In genomic region chr19:49746206-49746958, GRCh38 we compare ENCODE assay signal across 11 cellular contexts. TPM values are rescaled to one million over a fixed set of nuclear protein-coding genes. Genes with fewer than 3 reads are reported as not detected.
DNase-seq lines count a peak whose midpoint lies in the region; ATAC-seq and TF ChIP-seq lines count a peak whose summit lies in the region.
"Had no signal": no experiment of that assay in that cellular context is flagged by ENCODE, and none has a peak within 500 bp of the region (broad histone marks: within the 10 kb centered on the region; RNA-seq: fewer than 3 reads in every experiment).

No MANE protein-coding gene starts in this region.

- H3K9me2 ChIP-seq in SK-N-SH: no peaks in the 10 kb centered on the region

- CTCF ChIA-PET in SK-N-SH (lab: Yijun Ruan, JAX): interaction anchor here (0.9 kb wide), 1 partner anchor 29 kb away, joined by 6 read pairs; no protein-coding TSS in a partner anchor

- DNase-seq in SK-N-SH (peak; percentile 81), activated T-cell treated with anti-CD3 and anti-CD28 coated beads for 1 hour (ENCODE audit: low read depth) (peak; percentile 19), Right ventricle myocardium superior (peak; percentile 65), HPDE6-E6E7 (ENCODE audit: extremely low spot score) (no peak), GM10266 (ENCODE audit: extremely low spot score) (no peak)
- peak; percentile 43 to 70 for DNase-seq in stimulated activated CD4-positive, alpha-beta T cell treated with anti-CD3 and anti-CD28 coated beads, Interleukin-2, amount 100 ng/mL, for 24 hours

- POLR2A ChIA-PET in SK-N-SH (lab: Yijun Ruan, JAX): no interaction called here

- H3K9ac ChIP-seq in SK-N-SH: no peak overlapping the region
- H3K9ac ChIP-seq: BLaER1 treated with 17β-estradiol and CSF1 and Interleukin-3, amounts not matched to agents 10 nM and 100 nM had no signal

- H3K4me2 ChIP-seq in SK-N-SH: no peak overlapping the region
- H3K4me2 ChIP-seq: BLaER1 treated with 17β-estradiol and CSF1 and Interleukin-3, amounts not matched to agents 10 nM and 100 nM had no signal

- H3K36me3 ChIP-seq in SK-N-SH (replicated peaks in 1 of 2; ENCODE audit: control insufficient read depth in 1 of 2, insufficient read depth in 2 of 2, low read length in 1 of 2): no peaks in the 10 kb centered on the region
- H3K36me3 ChIP-seq: BLaER1 treated with 17β-estradiol and CSF1 and Interleukin-3, amounts not matched to agents 10 nM and 100 nM had no signal

- TF ChIP-seq RAD21 in SK-N-SH (IDR thresholded peaks at IDR 0.05; ENCODE audit: low read length): no peak

- H2AFZ ChIP-seq in SK-N-SH (ENCODE audit: low read depth): no peak overlapping the region

- no peaks in the 10 kb centered on the region for H3K27me3 ChIP-seq in SK-N-SH (ENCODE audit: insufficient read depth)
- H3K27me3 ChIP-seq: BLaER1 treated with 17β-estradiol and CSF1 and Interleukin-3, amounts not matched to agents 10 nM and 100 nM had no signal

- no peak for TF ChIP-seq EP300 in SK-N-SH (IDR thresholded peaks at IDR 0.05; ENCODE audit: borderline replicate concordance in 1 of 2, low read depth in 1 of 2, low read length in 1 of 2)

- ATAC-seq in SK-N-SH treated with all-trans-retinoic acid at 6 μM for 48 hours: no peak; the same call in 2 of the 3 replicates
- ATAC-seq in Right ventricle myocardium superior (ENCODE audit: poor library complexity): peak; percentile 36
- ATAC-seq in HG03565 (IDR thresholded peaks at IDR 0.05; ENCODE audit: unreplicated experiment): no peak
- ATAC-seq: left colon had no signal

- no peaks in the 10 kb centered on the region for H3K9me3 ChIP-seq in SK-N-SH

- no peak overlapping the region for H3K4me3 ChIP-seq in SK-N-SH (ENCODE audit: low read depth in 2 of 2, low read length in 1 of 2)
- H3K4me3 ChIP-seq: BLaER1 treated with 17β-estradiol and CSF1 and Interleukin-3, amounts not matched to agents 10 nM and 100 nM; SK-N-MC had no signal

- no peaks in the 10 kb centered on the region for H4K20me1 ChIP-seq in SK-N-SH (ENCODE audit: insufficient read depth)
- H4K20me1 ChIP-seq: BLaER1 treated with 17β-estradiol and CSF1 and Interleukin-3, amounts not matched to agents 10 nM and 100 nM had no signal

- H3F3A ChIP-seq in SK-N-SH (replicated peaks; ENCODE audit: insufficient read depth): peaks cover 4% of the 10 kb centered on the region

- 71% methylated on average over 47 of the region's 52 CpGs for WGBS in SK-N-SH (ENCODE audit: low lambda C conversion rate)

- no peaks in the 10 kb centered on the region for H3K4me1 ChIP-seq in SK-N-SH (ENCODE audit: control insufficient read depth in 1 of 2, insufficient read depth in 2 of 2, low read depth in 1 of 2, low read length in 1 of 2)

- TF ChIP-seq CTCF in SK-N-SH (IDR thresholded peaks at IDR 0.05) (no peak), GM10266 (IDR thresholded peaks at IDR 0.05; ENCODE audit: control insufficient read depth, insufficient read depth, low read depth, missing control alignments) (no peak)

- no peak overlapping the region for H3K27ac ChIP-seq in SK-N-SH (ENCODE audit: low read depth in 2 of 2, low read length in 1 of 2)
- H3K27ac ChIP-seq: BLaER1 treated with 17β-estradiol and CSF1 and Interleukin-3, amounts not matched to agents 10 nM and 100 nM; SK-N-MC had no signal

- intact Hi-C loops in Right ventricle myocardium superior (cut with DNase I): no loop called here

- H3K79me2 ChIP-seq in SK-N-SH (ENCODE audit: insufficient read depth): no peaks in the 10 kb centered on the region

TF ChIP-seq in SK-N-SH, 30 proteins besides CTCF, POLR2A, EP300 and RAD21 (continues in another document):
- TF ChIP-seq FOXM1 (IDR thresholded peaks at IDR 0.05; ENCODE audit: low read depth) (no peak), SIN3A (IDR thresholded peaks at IDR 0.05; ENCODE audit: borderline replicate concordance, low read depth, low read length) (no peak), FOXJ3 (CRISPR knock-in tag; IDR thresholded peaks at IDR 0.05) (no peak), RFX5 (IDR thresholded peaks at IDR 0.05; ENCODE audit: low read length) (no peak), RCOR1 (IDR thresholded peaks at IDR 0.05; ENCODE audit: low read length) (no peak), YY1 (IDR thresholded peaks at IDR 0.05; ENCODE audit: low read depth) (no peak), GABPA (IDR thresholded peaks at IDR 0.05; ENCODE audit: low read depth) (no peak), GATA2 (CRISPR knock-in tag; IDR thresholded peaks at IDR 0.05) (no peak), NRF1 (IDR thresholded peaks at IDR 0.05; ENCODE audit: low read depth, low read length) (no peak)
- TF ChIP-seq, protein P1, sequence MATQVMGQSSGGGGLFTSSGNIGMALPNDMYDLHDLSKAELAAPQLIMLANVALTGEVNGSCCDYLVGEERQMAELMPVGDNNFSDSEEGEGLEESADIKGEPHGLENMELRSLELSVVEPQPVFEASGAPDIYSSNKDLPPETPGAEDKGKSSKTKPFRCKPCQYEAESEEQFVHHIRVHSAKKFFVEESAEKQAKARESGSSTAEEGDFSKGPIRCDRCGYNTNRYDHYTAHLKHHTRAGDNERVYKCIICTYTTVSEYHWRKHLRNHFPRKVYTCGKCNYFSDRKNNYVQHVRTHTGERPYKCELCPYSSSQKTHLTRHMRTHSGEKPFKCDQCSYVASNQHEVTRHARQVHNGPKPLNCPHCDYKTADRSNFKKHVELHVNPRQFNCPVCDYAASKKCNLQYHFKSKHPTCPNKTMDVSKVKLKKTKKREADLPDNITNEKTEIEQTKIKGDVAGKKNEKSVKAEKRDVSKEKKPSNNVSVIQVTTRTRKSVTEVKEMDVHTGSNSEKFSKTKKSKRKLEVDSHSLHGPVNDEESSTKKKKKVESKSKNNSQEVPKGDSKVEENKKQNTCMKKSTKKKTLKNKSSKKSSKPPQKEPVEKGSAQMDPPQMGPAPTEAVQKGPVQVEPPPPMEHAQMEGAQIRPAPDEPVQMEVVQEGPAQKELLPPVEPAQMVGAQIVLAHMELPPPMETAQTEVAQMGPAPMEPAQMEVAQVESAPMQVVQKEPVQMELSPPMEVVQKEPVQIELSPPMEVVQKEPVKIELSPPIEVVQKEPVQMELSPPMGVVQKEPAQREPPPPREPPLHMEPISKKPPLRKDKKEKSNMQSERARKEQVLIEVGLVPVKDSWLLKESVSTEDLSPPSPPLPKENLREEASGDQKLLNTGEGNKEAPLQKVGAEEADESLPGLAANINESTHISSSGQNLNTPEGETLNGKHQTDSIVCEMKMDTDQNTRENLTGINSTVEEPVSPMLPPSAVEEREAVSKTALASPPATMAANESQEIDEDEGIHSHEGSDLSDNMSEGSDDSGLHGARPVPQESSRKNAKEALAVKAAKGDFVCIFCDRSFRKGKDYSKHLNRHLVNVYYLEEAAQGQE (IDR thresholded peaks at IDR 0.05; ENCODE audit: low read depth, low read length): no peak

TF ChIP-seq in SK-N-SH treated with all-trans-retinoic acid at 6 μM for 48 hours, 23 proteins besides CTCF, POLR2A, EP300 and RAD21 (continues in another document):
- TF ChIP-seq ZFP3 (CRISPR knock-in tag; IDR thresholded peaks at IDR 0.05): no peak
- TF ChIP-seq, protein P2, sequence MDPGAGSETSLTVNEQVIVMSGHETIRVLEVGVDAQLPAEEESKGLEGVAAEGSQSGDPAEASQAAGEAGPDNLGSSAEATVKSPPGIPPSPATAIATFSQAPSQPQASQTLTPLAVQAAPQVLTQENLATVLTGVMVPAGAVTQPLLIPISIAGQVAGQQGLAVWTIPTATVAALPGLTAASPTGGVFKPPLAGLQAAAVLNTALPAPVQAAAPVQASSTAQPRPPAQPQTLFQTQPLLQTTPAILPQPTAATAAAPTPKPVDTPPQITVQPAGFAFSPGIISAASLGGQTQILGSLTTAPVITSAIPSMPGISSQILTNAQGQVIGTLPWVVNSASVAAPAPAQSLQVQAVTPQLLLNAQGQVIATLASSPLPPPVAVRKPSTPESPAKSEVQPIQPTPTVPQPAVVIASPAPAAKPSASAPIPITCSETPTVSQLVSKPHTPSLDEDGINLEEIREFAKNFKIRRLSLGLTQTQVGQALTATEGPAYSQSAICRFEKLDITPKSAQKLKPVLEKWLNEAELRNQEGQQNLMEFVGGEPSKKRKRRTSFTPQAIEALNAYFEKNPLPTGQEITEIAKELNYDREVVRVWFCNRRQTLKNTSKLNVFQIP (CRISPR knock-in tag; IDR thresholded peaks at IDR 0.05; ENCODE audit: borderline replicate concordance, low read depth): no peak
- no peak for TF ChIP-seq CREB5 (CRISPR knock-in tag; IDR thresholded peaks at IDR 0.05; ENCODE audit: low read depth)
- TF ChIP-seq RARB (CRISPR knock-in tag; IDR thresholded peaks at IDR 0.05): no peak
- TF ChIP-seq SNAI2 (CRISPR knock-in tag; IDR thresholded peaks at IDR 0.05): no peak
- TF ChIP-seq ZFP30 (CRISPR knock-in tag; IDR thresholded peaks at IDR 0.05): no peak
- no peak for TF ChIP-seq TOX (CRISPR knock-in tag; IDR thresholded peaks at IDR 0.05; ENCODE audit: borderline replicate concordance)
- no peak for TF ChIP-seq ARNTL (CRISPR knock-in tag; IDR thresholded peaks at IDR 0.05; ENCODE audit: borderline replicate concordance, low read depth)

RNA-seq across cellular contexts. Expression of gene TSKS, which starts 16.7 kb away (rescaled TPM):
- polyA plus RNA-seq in SK-N-SH (2012; rRNA removed): not detected in 2 replicates
- polyA plus RNA-seq in SK-N-SH (2012; cell fraction: cytosol; rRNA removed): 0.03 TPM in 1 of 2 replicates, not detected in the other
- polyA plus RNA-seq in SK-N-SH (2012; cell fraction: nucleus; rRNA removed): 0.04 TPM in 1 of 2 replicates, not detected in the other
- total RNA-seq in Right ventricle myocardium superior: 0.86 TPM

RNA-seq across cellular contexts. Expression of gene AP2A1, which starts 20.4 kb away (rescaled TPM):
- polyA plus RNA-seq in SK-N-SH (2012; rRNA removed): 59.6 and 74.8 TPM in 2 replicates
- 26.7 and 43.4 TPM in 2 replicates for polyA plus RNA-seq in SK-N-SH (2012; cell fraction: cytosol; rRNA removed)
- polyA plus RNA-seq in SK-N-SH (2012; cell fraction: nucleus; rRNA removed): 104 and 135 TPM in 2 replicates
- total RNA-seq in Right ventricle myocardium superior: 62.7 TPM

RNA-seq across cellular contexts. Expression of gene CPT1C, which starts 55.5 kb away (rescaled TPM):
- polyA plus RNA-seq in SK-N-SH (2012; rRNA removed): 118 and 139 TPM in 2 replicates
- polyA plus RNA-seq in SK-N-SH (2012; cell fraction: cytosol; rRNA removed): 44.5 and 60.4 TPM in 2 replicates
- 666 and 747 TPM in 2 replicates for polyA plus RNA-seq in SK-N-SH (2012; cell fraction: nucleus; rRNA removed)
- total RNA-seq in Right ventricle myocardium superior: 2.2 TPM

RNA-seq across cellular contexts. Expression of gene ADM5, which starts 57.0 kb away (rescaled TPM):
- 1.3 TPM in 2 replicates for polyA plus RNA-seq in SK-N-SH (2012; rRNA removed)
- 0.20 and 0.23 TPM in 2 replicates for polyA plus RNA-seq in SK-N-SH (2012; cell fraction: cytosol; rRNA removed)
- 8.2 and 9.3 TPM in 2 replicates for polyA plus RNA-seq in SK-N-SH (2012; cell fraction: nucleus; rRNA removed)
- 0.67 TPM for total RNA-seq in Right ventricle myocardium superior

Comparison
In these comparisons a context has a peak if more than half of its experiments do, and no peak if none do; other contexts are left out.
1. DNase-seq: peak in SK-N-SH (single experiment), activated T-cell treated with anti-CD3 and anti-CD28 coated beads for 1 hour (single experiment), Right ventricle myocardium superior (single experiment) and stimulated activated CD4-positive, alpha-beta T cell treated with anti-CD3 and anti-CD28 coated beads, Interleukin-2, amount 100 ng/mL, for 24 hours (2 of 2); none in HPDE6-E6E7 (single experiment) and GM10266 (single experiment).